ENCODE assay signal across 8 cellular contexts in the genomic region with DNA sequence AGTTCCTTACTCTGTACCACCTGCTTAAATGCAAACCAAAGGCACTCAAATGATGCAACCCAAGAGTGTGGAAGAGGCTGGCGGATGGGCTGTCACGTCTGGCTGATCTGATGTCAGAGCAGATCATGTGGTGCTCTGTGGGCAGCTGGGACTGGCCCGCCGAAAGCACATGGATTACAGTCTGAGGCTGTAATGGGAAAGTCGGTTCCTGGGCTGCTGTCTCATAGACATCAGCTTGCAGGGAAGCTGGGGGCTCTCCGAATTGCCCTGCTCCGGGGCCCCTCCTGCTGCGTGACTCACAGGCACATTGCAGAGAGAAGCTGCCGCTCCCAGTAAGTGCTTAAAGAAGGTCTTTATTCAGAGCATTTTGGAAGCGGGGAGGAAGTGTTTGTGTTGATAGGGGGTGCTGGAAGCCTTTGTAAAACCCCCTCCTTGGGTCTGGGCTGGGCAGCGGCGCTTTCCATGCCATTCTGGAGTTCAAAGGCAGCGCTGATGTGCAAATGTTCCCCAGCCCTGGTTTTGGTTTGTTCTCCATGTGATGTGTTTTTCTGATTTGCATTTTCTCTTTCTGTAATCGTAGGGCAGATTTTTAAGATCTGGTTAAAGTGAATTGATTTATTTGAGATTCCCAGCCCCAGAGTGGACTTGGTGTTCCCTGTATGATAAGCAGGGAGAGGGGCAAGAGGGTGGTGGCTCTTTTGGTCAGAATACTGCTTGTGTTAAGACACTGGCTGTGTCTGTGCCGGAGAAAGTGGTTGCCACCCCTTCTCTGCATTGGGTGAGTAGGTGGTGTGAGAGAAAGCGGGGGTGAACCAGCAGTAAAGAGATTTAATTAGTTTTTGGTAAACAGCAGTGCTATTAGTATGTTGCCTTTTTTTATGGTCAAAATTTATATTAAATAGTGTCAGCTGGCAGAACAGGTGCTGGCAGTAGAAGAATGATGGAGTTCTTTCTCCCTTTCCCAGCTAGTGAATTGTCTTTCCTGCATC.
A peak's percentile ranks its signal among the peaks of the same experiment; 100 is the strongest.
DNase-seq lines count a peak whose midpoint lies in the region; TF ChIP-seq lines count a peak whose summit lies in the region.

No MANE protein-coding gene starts in this region.

- POLR2A ChIA-PET in HEK293 (lab: Yijun Ruan, JAX), result no interaction called here

- peak; percentile 83 for DNase-seq in activated CD4-positive, alpha-beta T cell treated with anti-CD3 and anti-CD28 coated beads, Interleukin-2, amount 10 ng/mL, durations not matched to agents 24 days and 14 days
- no peak for DNase-seq in activated CD4-positive, alpha-beta T cell treated with anti-CD3 and anti-CD28 coated beads for 4 hours
- DNase-seq in MM.1S, result peak; percentile 31
- DNase-seq in SK-N-MC (ENCODE audit: low read depth, low spot score), result no peak
- DNase-seq in chondrocyte (ENCODE audit: low spot score), result peak; percentile 90
- DNase-seq in kidney tubule cell (ENCODE audit: low spot score), result peak; percentile 94
- DNase-seq in stimulated activated CD4-positive, alpha-beta T cell treated with anti-CD3 and anti-CD28 coated beads, Interleukin-1b, Interleukin-23, amount 100 ng/mL, for 48 hours, result peak; percentile 74

- H3F3A ChIP-seq in MM.1S (ENCODE audit: insufficient read depth, low read length), result no peaks in the 10 kb centered on the region

- H3K4me3 ChIP-seq in HEK293 (ENCODE audit: low read depth, low read length) (peak overlapping the region; percentile 45), MM.1S (ENCODE audit: low read length) (peak overlapping the region; percentile 67), SK-N-MC (peak overlapping the region; percentile 73)

- intact Hi-C loops in activated CD4-positive, alpha-beta T cell treated with anti-CD3 and anti-CD28 coated beads, Interleukin-2, amount 10 ng/mL, durations not matched to agents 24 days and 14 days (cut with micrococcal nuclease), result loop anchor here (1.0 kb wide), 1 partner anchor 181 kb away; the partner anchor contains the start of gene LARP7

- H3K9me3 ChIP-seq in HEK293 (ENCODE audit: control insufficient read depth, insufficient read depth, low read depth, low read length), result no peaks in the 10 kb centered on the region
- H3K9me3 ChIP-seq in MM.1S (replicated peaks; ENCODE audit: insufficient read depth, low read length), result no peaks in the 10 kb centered on the region
- H3K9me3 ChIP-seq in SK-N-MC (ENCODE audit: low read depth, low read length), result no peaks in the 10 kb centered on the region

- H3K9me2 ChIP-seq in MM.1S (replicated peaks; ENCODE audit: insufficient read depth, low read length), result no peaks in the 10 kb centered on the region

- peak; percentile 55; the same call in 1 of the 2 replicates for TF ChIP-seq CTCF in HEK293 (tag by site-specific recombination; IDR thresholded peaks at IDR 0.05)
- TF ChIP-seq CTCF in MM.1S (IDR thresholded peaks at IDR 0.05; ENCODE audit: low read length), result no peak
- peak; percentile 58 for TF ChIP-seq CTCF in chondrocyte (IDR thresholded peaks at IDR 0.05)

- no peaks in the 10 kb centered on the region for H3K36me3 ChIP-seq in HEK293 (ENCODE audit: control insufficient read depth in 2 of 2, insufficient read depth in 1 of 2, low read length in 2 of 2)
- no peaks in the 10 kb centered on the region for H3K36me3 ChIP-seq in MM.1S (replicated peaks; ENCODE audit: insufficient read depth, low read length)
- no peaks in the 10 kb centered on the region for H3K36me3 ChIP-seq in SK-N-MC (ENCODE audit: insufficient read depth, low read length)

- H3K4me1 Mint-ChIP-seq in activated CD4-positive, alpha-beta T cell treated with anti-CD3 and anti-CD28 coated beads, Interleukin-2, amount 10 ng/mL, durations not matched to agents 24 days and 14 days, result peaks cover 18% of the 10 kb centered on the region
- peaks cover 27% of the 10 kb centered on the region for H3K4me1 Mint-ChIP-seq in chondrocyte (ENCODE audit: low read depth)

- H3K27me3 Mint-ChIP-seq in activated CD4-positive, alpha-beta T cell treated with anti-CD3 and anti-CD28 coated beads, Interleukin-2, amount 10 ng/mL, durations not matched to agents 24 days and 14 days, result peaks cover 16% of the 10 kb centered on the region
- no peaks in the 10 kb centered on the region for H3K27me3 Mint-ChIP-seq in chondrocyte (ENCODE audit: low read depth)

- H2AFZ ChIP-seq in MM.1S (ENCODE audit: low read length), result peak overlapping the region; percentile 84

- H3K4me2 ChIP-seq in MM.1S (ENCODE audit: low read depth, low read length), result peak overlapping the region; percentile 71

- H3K9ac ChIP-seq in MM.1S (ENCODE audit: low read length) (peak overlapping the region; percentile 50; the same call in 1 of the 2 replicates), SK-N-MC (ENCODE audit: insufficient read length) (peak overlapping the region; percentile 59)

- H3K27me3 ChIP-seq in MM.1S (replicated peaks; ENCODE audit: insufficient read depth, low read length), result no peaks in the 10 kb centered on the region

- H3K27ac ChIP-seq in HEK293 (ENCODE audit: extremely low read depth, low read depth, low read length), result no peak overlapping the region; the same call in 1 of the 2 replicates
- no peak overlapping the region for H3K27ac ChIP-seq in MM.1S (ENCODE audit: low read length)
- no peak overlapping the region for H3K27ac ChIP-seq in SK-N-MC

- no peaks in the 10 kb centered on the region for H3K9me3 Mint-ChIP-seq in activated CD4-positive, alpha-beta T cell treated with anti-CD3 and anti-CD28 coated beads, Interleukin-2, amount 10 ng/mL, durations not matched to agents 24 days and 14 days
- H3K9me3 Mint-ChIP-seq in chondrocyte (ENCODE audit: low read depth), result no peaks in the 10 kb centered on the region

- H3K4me3 Mint-ChIP-seq in activated CD4-positive, alpha-beta T cell treated with anti-CD3 and anti-CD28 coated beads, Interleukin-2, amount 10 ng/mL, durations not matched to agents 24 days and 14 days, result peak overlapping the region; percentile 87
- H3K4me3 Mint-ChIP-seq in chondrocyte (ENCODE audit: unreplicated experiment), result peak overlapping the region; percentile 92

- CTCF ChIA-PET in HEK293 (lab: Yijun Ruan, JAX), result interaction anchor here (0.6 to 0.7 kb wide), 2 partner anchors 23 to 266 kb away, joined by 3 read pairs; no protein-coding TSS in a partner anchor

- H3K36me3 Mint-ChIP-seq in activated CD4-positive, alpha-beta T cell treated with anti-CD3 and anti-CD28 coated beads, Interleukin-2, amount 10 ng/mL, durations not matched to agents 24 days and 14 days (ENCODE audit: low read depth), result no peaks in the 10 kb centered on the region
- no peaks in the 10 kb centered on the region for H3K36me3 Mint-ChIP-seq in chondrocyte (ENCODE audit: low read depth)

- H3K4me1 ChIP-seq in HEK293 (ENCODE audit: control insufficient read depth, insufficient read depth, low read length) (peaks cover 6% of the 10 kb centered on the region; the same call in 1 of the 2 replicates), MM.1S (ENCODE audit: low read length) (no peaks in the 10 kb centered on the region)

- H3K79me2 ChIP-seq in MM.1S (ENCODE audit: low read length), result no peaks in the 10 kb centered on the region

- no peaks in the 10 kb centered on the region for H4K20me1 ChIP-seq in MM.1S (ENCODE audit: insufficient read depth, low read length)

- H3K27ac Mint-ChIP-seq in activated CD4-positive, alpha-beta T cell treated with anti-CD3 and anti-CD28 coated beads, Interleukin-2, amount 10 ng/mL, durations not matched to agents 24 days and 14 days, result peak overlapping the region; percentile 90
- peak overlapping the region; percentile 97 for H3K27ac Mint-ChIP-seq in chondrocyte (ENCODE audit: unreplicated experiment)

TF ChIP-seq in HEK293, 187 proteins besides CTCF, POLR2A, EP300 and RAD21 (continues in another document):
- TF ChIP-seq, protein P1, sequence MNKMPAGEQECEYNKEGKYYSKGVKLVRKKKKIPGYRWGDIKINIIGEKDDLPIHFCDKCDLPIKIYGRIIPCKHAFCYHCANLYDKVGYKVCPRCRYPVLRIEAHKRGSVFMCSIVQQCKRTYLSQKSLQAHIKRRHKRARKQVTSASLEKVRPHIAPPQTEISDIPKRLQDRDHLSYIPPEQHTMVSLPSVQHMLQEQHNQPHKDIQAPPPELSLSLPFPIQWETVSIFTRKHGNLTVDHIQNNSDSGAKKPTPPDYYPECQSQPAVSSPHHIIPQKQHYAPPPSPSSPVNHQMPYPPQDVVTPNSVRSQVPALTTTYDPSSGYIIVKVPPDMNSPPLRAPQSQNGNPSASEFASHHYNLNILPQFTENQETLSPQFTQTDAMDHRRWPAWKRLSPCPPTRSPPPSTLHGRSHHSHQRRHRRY (tag by site-specific recombination; IDR thresholded peaks at IDR 0.05), result no peak
- TF ChIP-seq ZNF768 (tag by site-specific recombination; IDR thresholded peaks at IDR 0.05) (no peak), OSR2 (tag by site-specific recombination; IDR thresholded peaks at IDR 0.05) (no peak), ZNF596 (tag by site-specific recombination; IDR thresholded peaks at IDR 0.05) (no peak), ZNF266 (tag by site-specific recombination; IDR thresholded peaks at IDR 0.05; ENCODE audit: low read depth) (no peak), SP3 (tag by site-specific recombination; IDR thresholded peaks at IDR 0.05) (peak; percentile 15; the same call in 1 of the 2 replicates), ZFHX2 (tag by site-specific recombination; conservative IDR thresholded peaks at IDR 0.05) (peak; percentile 61), ZNF701 (tag by site-specific recombination; IDR thresholded peaks at IDR 0.05) (no peak), ZNF16 (tag by site-specific recombination; IDR thresholded peaks at IDR 0.05; ENCODE audit: low read depth) (no peak), ZNF544 (tag by site-specific recombination; IDR thresholded peaks at IDR 0.05) (no peak)
- TF ChIP-seq, protein P2, sequence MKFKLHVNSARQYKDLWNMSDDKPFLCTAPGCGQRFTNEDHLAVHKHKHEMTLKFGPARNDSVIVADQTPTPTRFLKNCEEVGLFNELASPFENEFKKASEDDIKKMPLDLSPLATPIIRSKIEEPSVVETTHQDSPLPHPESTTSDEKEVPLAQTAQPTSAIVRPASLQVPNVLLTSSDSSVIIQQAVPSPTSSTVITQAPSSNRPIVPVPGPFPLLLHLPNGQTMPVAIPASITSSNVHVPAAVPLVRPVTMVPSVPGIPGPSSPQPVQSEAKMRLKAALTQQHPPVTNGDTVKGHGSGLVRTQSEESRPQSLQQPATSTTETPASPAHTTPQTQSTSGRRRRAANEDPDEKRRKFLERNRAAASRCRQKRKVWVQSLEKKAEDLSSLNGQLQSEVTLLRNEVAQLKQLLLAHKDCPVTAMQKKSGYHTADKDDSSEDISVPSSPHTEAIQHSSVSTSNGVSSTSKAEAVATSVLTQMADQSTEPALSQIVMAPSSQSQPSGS (tag by site-specific recombination; IDR thresholded peaks at IDR 0.05; ENCODE audit: low read depth), result no peak

Comparison
In these comparisons a context has a peak if more than half of its experiments do, and no peak if none do; other contexts are left out.
1. DNase-seq: peak in activated CD4-positive, alpha-beta T cell treated with anti-CD3 and anti-CD28 coated beads, Interleukin-2, amount 10 ng/mL, durations not matched to agents 24 days and 14 days (single experiment), MM.1S (single experiment), chondrocyte (single experiment), kidney tubule cell (single experiment) and stimulated activated CD4-positive, alpha-beta T cell treated with anti-CD3 and anti-CD28 coated beads, Interleukin-1b, Interleukin-23, amount 100 ng/mL, for 48 hours (single experiment); none in activated CD4-positive, alpha-beta T cell treated with anti-CD3 and anti-CD28 coated beads for 4 hours (0 of 2) and SK-N-MC (single experiment).
2. Peak in every context shown above with its lines, with median percentiles within 50 percentile points of each other: H3K4me3 ChIP-seq.